1 cellular context compared by ENCODE assay signal in the genomic region with DNA sequence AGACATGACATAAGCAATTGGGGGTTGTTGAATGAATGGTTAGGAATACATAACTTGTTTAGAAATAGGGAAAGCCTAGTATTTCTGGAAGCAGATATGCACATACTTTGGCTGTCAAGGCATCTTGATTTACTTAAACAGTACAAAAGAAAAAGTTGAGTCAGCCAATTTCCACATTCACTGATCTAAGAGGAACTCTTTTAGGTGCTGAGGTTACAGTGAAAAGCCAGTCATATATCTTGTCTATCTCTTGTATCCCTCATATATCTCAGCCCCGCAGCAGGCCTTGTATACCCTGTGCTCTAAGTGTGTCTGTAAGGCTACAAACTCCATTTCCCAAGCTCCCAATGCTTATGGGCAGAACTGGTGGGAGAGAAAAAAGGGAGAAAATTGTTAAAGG.
TF ChIP-seq lines count a peak whose summit lies in the region.

No MANE protein-coding gene starts in this region.

TF ChIP-seq in HepG2, 621 proteins besides CTCF, POLR2A, EP300 and RAD21:
- TF ChIP-seq MAFF (IDR thresholded peaks at IDR 0.05; ENCODE audit: low read depth, low read length) (peak; percentile 52), MAFK (conservative IDR thresholded peaks at IDR 0.05 in 1 of 2, IDR thresholded peaks at IDR 0.05 in 1 of 2; ENCODE audit: low read length in 2 of 2) (peak; percentile 31 to 71; a peak in 2 of 4 replicates), ZBTB7A (CRISPR knock-in tag; IDR thresholded peaks at IDR 0.05) (no peak)
